Comparison of ENCODE assay signal across 1 cellular context in genomic region chr14:35826218-35826951, GRCh38.
TF ChIP-seq lines count a peak whose summit lies in the region.

Gene BRMS1L, plus strand, starts transcription at chr14:35826338. Its CDS starts 179 bp downstream, at chr14:35826517.

TF ChIP-seq in HepG2, 621 proteins besides CTCF, POLR2A, EP300 and RAD21 (continued from another document):
- TF ChIP-seq AHDC1 (CRISPR knock-in tag; IDR thresholded peaks at IDR 0.05; ENCODE audit: borderline replicate concordance) (0 out of 2 replicates have a peak, but pooled peaks have one; percentile 46), ZNF766 (CRISPR knock-in tag; IDR thresholded peaks at IDR 0.05; ENCODE audit: borderline replicate concordance) (peak; percentile 98), CEBPB (IDR thresholded peaks at IDR 0.05; ENCODE audit: borderline replicate concordance, low read depth, low read length) (no peak), ZNF773 (CRISPR knock-in tag; IDR thresholded peaks at IDR 0.05; ENCODE audit: borderline replicate concordance) (peak; percentile 94; the same call in 1 of the 2 replicates), ZNF407 (CRISPR knock-in tag; IDR thresholded peaks at IDR 0.05; ENCODE audit: not compliant biosample characterization) (peak; percentile 100), HHEX (CRISPR knock-in tag; IDR thresholded peaks at IDR 0.05) (peak; percentile 52), ZBTB1 (CRISPR knock-in tag; IDR thresholded peaks at IDR 0.05; ENCODE audit: borderline replicate concordance) (no peak; the same call in 1 of the 2 replicates), IKZF4 (CRISPR knock-in tag; IDR thresholded peaks at IDR 0.05; ENCODE audit: borderline replicate concordance, low read depth, not compliant biosample characterization) (peak; percentile 97), REXO4 (CRISPR knock-in tag; IDR thresholded peaks at IDR 0.05; ENCODE audit: borderline replicate concordance) (peak; percentile 63; the same call in 1 of the 2 replicates), ZNF282 (IDR thresholded peaks at IDR 0.05; ENCODE audit: partially characterized antibody) (no peak), MXD1 (CRISPR knock-in tag; IDR thresholded peaks at IDR 0.05) (peak; percentile 98), ZNF33A (CRISPR knock-in tag; IDR thresholded peaks at IDR 0.05; ENCODE audit: borderline replicate concordance) (0 out of 2 replicates have a peak, but pooled peaks have one; percentile 90), ZNF142 (CRISPR knock-in tag; IDR thresholded peaks at IDR 0.05) (peak; percentile 96), YEATS2 (CRISPR knock-in tag; IDR thresholded peaks at IDR 0.05; ENCODE audit: borderline replicate concordance) (peak; percentile 90), GABPA (IDR thresholded peaks at IDR 0.05; ENCODE audit: low read depth, low read length) (no peak), GABPA (CRISPR knock-in tag; IDR thresholded peaks at IDR 0.05; ENCODE audit: low read depth) (no peak), PRPF4 (IDR thresholded peaks at IDR 0.05; ENCODE audit: low read depth, low read length, poor library complexity, severe bottlenecking) (no peak), ZBTB21 (CRISPR knock-in tag; IDR thresholded peaks at IDR 0.05) (peak; percentile 50; the same call in 1 of the 2 replicates), ZBTB20 (CRISPR knock-in tag; IDR thresholded peaks at IDR 0.05; ENCODE audit: borderline replicate concordance, low read depth) (peak; percentile 98), ZNF430 (CRISPR knock-in tag; IDR thresholded peaks at IDR 0.05) (peak; percentile 99), PRMT3 (CRISPR knock-in tag; IDR thresholded peaks at IDR 0.05; ENCODE audit: borderline replicate concordance, low read depth) (peak; percentile 97), ZNF276 (CRISPR knock-in tag; IDR thresholded peaks at IDR 0.05; ENCODE audit: low read depth) (peak; percentile 98), EZH2 (conservative IDR thresholded peaks at IDR 0.05; ENCODE audit: low read depth, low read length) (no peak), ZNF296 (CRISPR knock-in tag; conservative IDR thresholded peaks at IDR 0.05) (peak; percentile 95), BRCA1 (CRISPR knock-in tag; IDR thresholded peaks at IDR 0.05) (peak; percentile 95), ZNF501 (CRISPR knock-in tag; IDR thresholded peaks at IDR 0.05) (peak; percentile 100), KLF15 (CRISPR knock-in tag; IDR thresholded peaks at IDR 0.05; ENCODE audit: borderline replicate concordance) (peak; percentile 94), TAF15 (IDR thresholded peaks at IDR 0.05; ENCODE audit: low read depth, low read length, poor library complexity, severe bottlenecking) (peak; percentile 99)
- TF ChIP-seq, protein P1, sequence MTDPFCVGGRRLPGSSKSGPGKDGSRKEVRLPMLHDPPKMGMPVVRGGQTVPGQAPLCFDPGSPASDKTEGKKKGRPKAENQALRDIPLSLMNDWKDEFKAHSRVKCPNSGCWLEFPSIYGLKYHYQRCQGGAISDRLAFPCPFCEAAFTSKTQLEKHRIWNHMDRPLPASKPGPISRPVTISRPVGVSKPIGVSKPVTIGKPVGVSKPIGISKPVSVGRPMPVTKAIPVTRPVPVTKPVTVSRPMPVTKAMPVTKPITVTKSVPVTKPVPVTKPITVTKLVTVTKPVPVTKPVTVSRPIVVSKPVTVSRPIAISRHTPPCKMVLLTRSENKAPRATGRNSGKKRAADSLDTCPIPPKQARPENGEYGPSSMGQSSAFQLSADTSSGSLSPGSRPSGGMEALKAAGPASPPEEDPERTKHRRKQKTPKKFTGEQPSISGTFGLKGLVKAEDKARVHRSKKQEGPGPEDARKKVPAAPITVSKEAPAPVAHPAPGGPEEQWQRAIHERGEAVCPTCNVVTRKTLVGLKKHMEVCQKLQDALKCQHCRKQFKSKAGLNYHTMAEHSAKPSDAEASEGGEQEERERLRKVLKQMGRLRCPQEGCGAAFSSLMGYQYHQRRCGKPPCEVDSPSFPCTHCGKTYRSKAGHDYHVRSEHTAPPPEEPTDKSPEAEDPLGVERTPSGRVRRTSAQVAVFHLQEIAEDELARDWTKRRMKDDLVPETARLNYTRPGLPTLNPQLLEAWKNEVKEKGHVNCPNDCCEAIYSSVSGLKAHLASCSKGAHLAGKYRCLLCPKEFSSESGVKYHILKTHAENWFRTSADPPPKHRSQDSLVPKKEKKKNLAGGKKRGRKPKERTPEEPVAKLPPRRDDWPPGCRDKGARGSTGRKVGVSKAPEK (CRISPR knock-in tag; IDR thresholded peaks at IDR 0.05; ENCODE audit: borderline replicate concordance) = peak; percentile 83; the same call in 1 of the 2 replicates
